Comparison of ENCODE assay signal across 9 cellular contexts in the genomic region with DNA sequence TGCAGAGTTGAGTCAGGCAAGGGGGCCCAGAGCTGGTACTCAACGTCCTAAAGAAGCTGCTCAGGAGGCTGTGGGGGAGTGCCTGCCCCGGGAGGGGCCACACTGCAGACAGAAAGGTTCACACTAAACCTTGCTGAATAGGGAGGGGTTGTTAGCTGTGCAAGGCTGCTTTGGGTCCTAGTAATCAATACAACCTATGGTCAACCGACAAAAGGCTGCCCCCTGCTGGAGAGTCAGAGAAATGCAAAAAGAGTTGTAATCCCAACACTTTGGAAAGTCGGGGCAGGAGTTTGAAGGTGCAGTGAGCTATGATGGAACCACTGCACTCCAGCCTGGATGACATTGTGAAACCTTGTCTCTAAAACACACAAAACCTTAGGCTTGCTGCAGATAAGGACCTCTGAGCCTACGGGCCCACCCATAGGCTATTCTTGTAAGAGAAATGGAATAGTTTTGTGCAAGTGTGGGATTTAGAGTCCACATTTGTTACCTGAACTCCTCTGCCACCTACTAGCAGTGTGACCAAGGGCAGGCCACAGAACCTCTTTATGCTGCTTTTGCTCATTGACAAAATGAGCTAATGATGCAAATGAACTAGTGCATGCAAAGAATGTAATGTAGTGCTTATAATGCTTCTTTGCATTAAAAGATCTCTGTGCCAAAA.
DNase-seq lines count a peak whose midpoint lies in the region; ATAC-seq and TF ChIP-seq lines count a peak whose summit lies in the region.
"Had no signal": no experiment of that assay in that cellular context is flagged by ENCODE, and none has a peak within 500 bp of the region (broad histone marks: within the 10 kb centered on the region; RNA-seq: fewer than 3 reads in every experiment).

No MANE protein-coding gene starts in this region.

- H3K4me3 Mint-ChIP-seq in natural killer cell treated with Interleukin-12 subunit alpha and Interleukin-12 subunit beta and Interleukin-15 and Interleukin-18, amount 100 ng/mL, for 72 hours = no peak overlapping the region

- H3K4me3 ChIP-seq in esophagus muscularis mucosa = no peak overlapping the region
- no peak overlapping the region for H3K4me3 ChIP-seq in stomach
- H3K4me3 ChIP-seq: BLaER1 treated with 17β-estradiol and CSF1 and Interleukin-3, amounts not matched to agents 10 nM and 100 nM had no signal

- H3K27me3 ChIP-seq in esophagus muscularis mucosa = no peaks in the 10 kb centered on the region
- no peaks in the 10 kb centered on the region for H3K27me3 ChIP-seq in stomach
- H3K27me3 ChIP-seq: BLaER1 treated with 17β-estradiol and CSF1 and Interleukin-3, amounts not matched to agents 10 nM and 100 nM had no signal

- TF ChIP-seq CTCF in esophagus muscularis mucosa (IDR thresholded peaks at IDR 0.05) (peak; percentile 77 to 85 (median 78)), stomach (IDR thresholded peaks at IDR 0.05) (peak in 5 of 7 experiments; percentile 53 to 85 (median 67))

- peaks cover 0 to 3% of the 10 kb centered on the region in 2 donors for H3K27me3 Mint-ChIP-seq in natural killer cell treated with Interleukin-12 subunit alpha and Interleukin-12 subunit beta and Interleukin-15 and Interleukin-18, amount 100 ng/mL, for 72 hours

- ATAC-seq in HG03095 (IDR thresholded peaks at IDR 0.05; ENCODE audit: unreplicated experiment) = peak; percentile 61
- peak; percentile 64 to 71 for ATAC-seq in natural killer cell treated with Interleukin-12 subunit alpha and Interleukin-12 subunit beta and Interleukin-15 and Interleukin-18, amount 100 ng/mL, for 72 hours

- H3K27ac ChIP-seq in esophagus muscularis mucosa (replicated peaks in 1 of 4) (no peak overlapping the region), stomach (no peak overlapping the region)
- H3K27ac ChIP-seq: BLaER1 treated with 17β-estradiol and CSF1 and Interleukin-3, amounts not matched to agents 10 nM and 100 nM had no signal

- WGBS in esophagus muscularis mucosa = 33% methylated on average over 5 of the region's 5 CpGs
- WGBS in stomach, 5 donors = 21 to 31% (median 24%) methylated on average over 5 of the region's 5 CpGs

- peaks cover 0 to 6% (median 3%) of the 10 kb centered on the region in 4 donors for H3K4me1 ChIP-seq in esophagus muscularis mucosa
- peaks cover 0 to 8% (median 3%) of the 10 kb centered on the region in 4 donors for H3K4me1 ChIP-seq in stomach

- DNase-seq in NCI-H146 (lab: John Stamatoyannopoulos, UW) (peak; percentile 46), NCI-H146 treated with DMSO at 0.1 percent for 48 hours (lab: John Stamatoyannopoulos, UW; ENCODE audit: unreplicated experiment) (no peak), NK-92 (lab: John Stamatoyannopoulos, UW; ENCODE audit: unreplicated experiment) (peak; percentile 2), esophagus muscularis mucosa (ENCODE audit: extremely low spot score) (no peak), stomach (peak; percentile 70)
- DNase-seq in activated CD8-positive, alpha-beta memory T cell treated with anti-CD3 and anti-CD28 coated beads, Interleukin-2, amount 50 U/mL, for 4 hours = peak; percentile 65
- DNase-seq in natural killer cell treated with Interleukin-12 subunit alpha and Interleukin-12 subunit beta and Interleukin-15 and Interleukin-18, amount 100 ng/mL, for 72 hours (ENCODE audit: low spot score) = peak; percentile 64

- TF ChIP-seq EP300 in esophagus muscularis mucosa (IDR thresholded peaks at IDR 0.05) (no peak), stomach (IDR thresholded peaks at IDR 0.05) (no peak)

- intact Hi-C loops in esophagus muscularis mucosa (cut with DNase I) (loop anchor here (2.0 to 10.0 kb wide), 3 partner anchors 298 to 601 kb away; partner anchors contain the start of gene FMNL2), stomach (cut with DNase I; ENCODE audit: low total_unique reads) (loop anchor here (5.0 kb wide), 1 partner anchor 448 kb away; no protein-coding TSS in a partner anchor)

- no peak overlapping the region for H3K27ac Mint-ChIP-seq in natural killer cell treated with Interleukin-12 subunit alpha and Interleukin-12 subunit beta and Interleukin-15 and Interleukin-18, amount 100 ng/mL, for 72 hours

- no peaks in the 10 kb centered on the region for H3K4me1 Mint-ChIP-seq in natural killer cell treated with Interleukin-12 subunit alpha and Interleukin-12 subunit beta and Interleukin-15 and Interleukin-18, amount 100 ng/mL, for 72 hours (ENCODE audit: low read depth in 2 of 2)

- H3K36me3 ChIP-seq in esophagus muscularis mucosa (peaks cover 15 to 82% (median 48%) of the 10 kb centered on the region in 4 donors), stomach (peaks cover 20 to 81% (median 75%) of the 10 kb centered on the region in 4 donors)

- H3K9me3 ChIP-seq in esophagus muscularis mucosa (no peaks in the 10 kb centered on the region), stomach (no peaks in the 10 kb centered on the region)
- H3K9me3 ChIP-seq: BLaER1 treated with 17β-estradiol and CSF1 and Interleukin-3, amounts not matched to agents 10 nM and 100 nM had no signal

- H3K36me3 Mint-ChIP-seq in natural killer cell treated with Interleukin-12 subunit alpha and Interleukin-12 subunit beta and Interleukin-15 and Interleukin-18, amount 100 ng/mL, for 72 hours = no peaks in the 10 kb centered on the region

- H3K9me3 Mint-ChIP-seq in natural killer cell treated with Interleukin-12 subunit alpha and Interleukin-12 subunit beta and Interleukin-15 and Interleukin-18, amount 100 ng/mL, for 72 hours = no peaks in the 10 kb centered on the region

- no peak for TF ChIP-seq POLR2A in esophagus muscularis mucosa (IDR thresholded peaks at IDR 0.05; ENCODE audit: low read depth)
- no peak for TF ChIP-seq POLR2A in stomach (IDR thresholded peaks at IDR 0.05)

Comparison
In these comparisons a context has a peak if more than half of its experiments do, and no peak if none do; other contexts are left out.
1. DNase-seq: peak in NCI-H146 (single experiment), NK-92 (single experiment), activated CD8-positive, alpha-beta memory T cell treated with anti-CD3 and anti-CD28 coated beads, Interleukin-2, amount 50 U/mL, for 4 hours (single experiment), natural killer cell treated with Interleukin-12 subunit alpha and Interleukin-12 subunit beta and Interleukin-15 and Interleukin-18, amount 100 ng/mL, for 72 hours (single experiment) and stomach (single experiment); none in NCI-H146 treated with DMSO at 0.1 percent for 48 hours (single experiment) and esophagus muscularis mucosa (single experiment).